In the genomic region with DNA sequence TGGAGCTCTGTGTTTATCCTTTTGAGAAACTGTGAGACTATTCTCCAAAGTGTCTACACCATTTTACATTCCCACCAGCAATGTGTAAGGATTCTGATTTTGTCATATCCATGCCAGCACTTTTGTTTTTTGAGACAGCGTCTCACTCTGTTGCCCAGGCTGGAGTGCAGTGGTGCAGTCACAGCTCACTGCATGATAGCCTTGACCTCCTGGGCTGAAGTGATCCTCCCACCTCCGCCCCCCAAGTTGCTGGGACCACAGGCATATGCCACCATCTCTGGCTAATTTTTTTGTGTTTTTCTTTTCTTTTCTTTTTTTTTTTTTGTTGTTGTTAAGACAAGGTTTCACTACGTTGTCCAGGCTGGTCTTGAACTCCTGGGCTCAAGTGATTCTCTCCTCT, we compare ENCODE assay signal across 1 cellular context.
TF ChIP-seq lines count a peak whose summit lies in the region.

No MANE protein-coding gene starts in this region.

TF ChIP-seq in HepG2, 621 proteins besides CTCF, POLR2A, EP300 and RAD21:
- TF ChIP-seq ZNF121 (CRISPR knock-in tag; IDR thresholded peaks at IDR 0.05) (peak; percentile 62; the same call in 1 of the 2 replicates), SMARCC2 (IDR thresholded peaks at IDR 0.05) (no peak)
